In the genomic region with DNA sequence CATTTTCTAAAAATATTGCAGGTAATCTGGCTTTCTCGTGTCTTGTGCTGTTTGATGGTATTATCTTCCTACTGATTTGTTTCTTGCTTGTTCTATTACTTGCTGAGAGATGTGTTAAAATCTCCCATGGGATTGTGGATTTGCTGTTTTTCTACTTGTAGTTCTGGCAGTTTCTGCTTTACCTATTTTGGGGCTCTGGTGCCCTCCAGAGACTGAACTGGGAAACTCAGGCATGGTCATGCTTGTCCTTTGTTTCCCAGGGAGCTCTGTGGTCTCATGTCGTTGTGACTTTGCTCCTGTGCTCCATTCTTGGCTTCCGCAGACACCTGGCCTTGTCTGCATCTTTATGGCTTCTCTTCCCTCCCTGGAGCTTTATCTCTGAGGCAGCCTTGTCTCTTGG, we compare ENCODE assay signal across 8 cellular contexts. TPM values are rescaled to one million over a fixed set of nuclear protein-coding genes. Genes with fewer than 3 reads are reported as not detected.
DNase-seq lines count a peak whose midpoint lies in the region; ATAC-seq and TF ChIP-seq lines count a peak whose summit lies in the region.

No MANE protein-coding gene starts in this region.

- no peaks in the 10 kb centered on the region for H3K27me3 ChIP-seq in WERI-Rb-1 (ENCODE audit: insufficient read depth, low read depth, severe bottlenecking)
- no peaks in the 10 kb centered on the region for H3K27me3 ChIP-seq in hepatocyte

- H3K36me3 Mint-ChIP-seq in stimulated activated effector memory CD8-positive, alpha-beta T cell treated with anti-CD3 and anti-CD28 coated beads, Interleukin-12 subunit alpha, Interleukin-12 subunit beta, amount 100 ng/mL, for 72 hours, result peaks cover 98% of the 10 kb centered on the region

- TF ChIP-seq CTCF in WERI-Rb-1 (IDR thresholded peaks at IDR 0.05; ENCODE audit: low read depth, low read length) (peak; percentile 85), hepatocyte (IDR thresholded peaks at IDR 0.05; ENCODE audit: poor library complexity) (peak; percentile 72)

- no peak for ATAC-seq in stimulated activated effector memory CD8-positive, alpha-beta T cell treated with anti-CD3 and anti-CD28 coated beads, Interleukin-12 subunit alpha, Interleukin-12 subunit beta, amount 100 ng/mL, for 72 hours
- ATAC-seq in HG03460 (IDR thresholded peaks at IDR 0.05; ENCODE audit: unreplicated experiment) (no peak), GM19395 (IDR thresholded peaks at IDR 0.05; ENCODE audit: unreplicated experiment) (no peak)

- peak; percentile 13 for DNase-seq in SIG-M5 treated with dmso at 0.1 percent for 504 hours (lab: John Stamatoyannopoulos, UW; ENCODE audit: unreplicated experiment)
- DNase-seq in SIG-M5 (lab: John Stamatoyannopoulos, UW), result no peak
- DNase-seq in KBM-7, result peak; percentile 58
- DNase-seq in WERI-Rb-1, result peak; percentile 73
- peak; percentile 72 for DNase-seq in hepatocyte (ENCODE audit: low spot score)
- DNase-seq in stimulated activated effector memory CD8-positive, alpha-beta T cell treated with anti-CD3 and anti-CD28 coated beads, Interleukin-12 subunit alpha, Interleukin-12 subunit beta, amount 100 ng/mL, for 72 hours (ENCODE audit: low spot score in 2 of 2), result no peak

- peaks cover 47% of the 10 kb centered on the region for H3K4me1 Mint-ChIP-seq in stimulated activated effector memory CD8-positive, alpha-beta T cell treated with anti-CD3 and anti-CD28 coated beads, Interleukin-12 subunit alpha, Interleukin-12 subunit beta, amount 100 ng/mL, for 72 hours

- no peak overlapping the region for H3K4me2 ChIP-seq in hepatocyte

- H3K27ac Mint-ChIP-seq in stimulated activated effector memory CD8-positive, alpha-beta T cell treated with anti-CD3 and anti-CD28 coated beads, Interleukin-12 subunit alpha, Interleukin-12 subunit beta, amount 100 ng/mL, for 72 hours, result peak overlapping the region; percentile 6

- H3K9me2 ChIP-seq in hepatocyte (replicated peaks; ENCODE audit: insufficient read depth), result no peaks in the 10 kb centered on the region

- H3K9me3 ChIP-seq in WERI-Rb-1 (ENCODE audit: severe bottlenecking), result no peaks in the 10 kb centered on the region
- H3K9me3 ChIP-seq in hepatocyte (ENCODE audit: low read depth), result no peaks in the 10 kb centered on the region

- H3K4me3 ChIP-seq in WERI-Rb-1 (ENCODE audit: low read depth, low read length), result no peak overlapping the region
- no peak overlapping the region for H3K4me3 ChIP-seq in hepatocyte

- no peak overlapping the region for H3K4me3 Mint-ChIP-seq in stimulated activated effector memory CD8-positive, alpha-beta T cell treated with anti-CD3 and anti-CD28 coated beads, Interleukin-12 subunit alpha, Interleukin-12 subunit beta, amount 100 ng/mL, for 72 hours

- H3K27ac ChIP-seq in WERI-Rb-1 (peak overlapping the region; percentile 43), hepatocyte (no peak overlapping the region)

- no peak overlapping the region for H2AFZ ChIP-seq in hepatocyte

- no peaks in the 10 kb centered on the region for H3K4me1 ChIP-seq in hepatocyte (ENCODE audit: insufficient read depth)

- H3K9me3 Mint-ChIP-seq in stimulated activated effector memory CD8-positive, alpha-beta T cell treated with anti-CD3 and anti-CD28 coated beads, Interleukin-12 subunit alpha, Interleukin-12 subunit beta, amount 100 ng/mL, for 72 hours, result no peaks in the 10 kb centered on the region

- no peaks in the 10 kb centered on the region for H4K20me1 ChIP-seq in hepatocyte (ENCODE audit: insufficient read depth, poor library complexity, severe bottlenecking)

- 40% methylated on average over 3 of the region's 3 CpGs for WGBS in hepatocyte (ENCODE audit: low lambda C conversion rate, missing lambda C conversion rate)

- H3K36me3 ChIP-seq in WERI-Rb-1, result peaks cover 68% of the 10 kb centered on the region
- H3K36me3 ChIP-seq in hepatocyte (replicated peaks; ENCODE audit: insufficient read depth, low read depth), result no peaks in the 10 kb centered on the region

- peaks cover 54% of the 10 kb centered on the region for H3K79me2 ChIP-seq in hepatocyte

- in situ Hi-C loops in KBM-7 (cut with MboI; ENCODE audit: low pct_unique_long_range_greater_than_20kb, low sequenced_read_pairs), result no loop called here

RNA-seq across cellular contexts. Expression of a gene that starts 39.5 kb away (rescaled TPM):
- total RNA-seq in hepatocyte, result 26.9 and 30.8 TPM in 2 replicates
- 22.0 and 25.7 TPM in 2 replicates for polyA plus RNA-seq in hepatocyte

RNA-seq across cellular contexts. Expression of a gene that starts 54.7 kb away (rescaled TPM):
- 39.1 and 46.0 TPM in 2 replicates for total RNA-seq in hepatocyte
- polyA plus RNA-seq in hepatocyte, result 24.4 and 29.4 TPM in 2 replicates

Comparison
In these comparisons a context has a peak if more than half of its experiments do, and no peak if none do; other contexts are left out.
1. DNase-seq: peak in SIG-M5 treated with dmso at 0.1 percent for 504 hours (single experiment), KBM-7 (single experiment), WERI-Rb-1 (single experiment) and hepatocyte (single experiment); none in SIG-M5 (single experiment) and stimulated activated effector memory CD8-positive, alpha-beta T cell treated with anti-CD3 and anti-CD28 coated beads, Interleukin-12 subunit alpha, Interleukin-12 subunit beta, amount 100 ng/mL, for 72 hours (0 of 2).